ENCODE assay signal across 21 cellular contexts in genomic region chr7:105244594-105244993, GRCh38.
"Had no signal": no experiment of that assay in that cellular context is flagged by ENCODE, and none has a peak within 500 bp of the region (broad histone marks: within the 10 kb centered on the region; RNA-seq: fewer than 3 reads in every experiment).

No MANE protein-coding gene starts in this region.

- H3K36me3 ChIP-seq: gastroesophageal sphincter, neural progenitor cell, pancreas, transverse colon had no signal

- H3K9ac ChIP-seq: neural progenitor cell had no signal

- H3K9me3 ChIP-seq: gastroesophageal sphincter, pancreas, transverse colon had no signal

- ATAC-seq: effector memory CD8-positive, alpha-beta T cell; gastroesophageal sphincter; SK-N-SH treated with all-trans-retinoic acid at 6 μM for 48 hours had no signal

- H2AFZ ChIP-seq: hepatocyte, neural progenitor cell had no signal

- H3K4me2 ChIP-seq: hepatocyte, neural progenitor cell had no signal

- FAIRE-seq: pancreas had no signal

- H3K27ac ChIP-seq: epithelial cell of prostate, hepatocyte, neural progenitor cell, transverse colon had no signal

- DNase-seq: activated CD4-positive, alpha-beta T cell treated with anti-CD3 and anti-CD28 coated beads for 1 hour; activated CD4-positive, alpha-beta T cell treated with anti-CD3 and anti-CD28 coated beads, Interleukin-2, amount 50 U/mL, for 4 hours; activated naive CD4-positive, alpha-beta T cell; activated naive CD8-positive, alpha-beta T cell treated with anti-CD3 and anti-CD28 coated beads, Interleukin-2, amount 10 ng/mL, durations not matched to agents 7 days and 5 days; activated T-cell treated with anti-CD3 and anti-CD28 coated beads for 4 hours; cerebellar nuclear complex; dermis blood vessel endothelial cell; effector memory CD8-positive, alpha-beta T cell; islet precursor cell; naive B cell; pancreas; stimulated activated CD4-positive, alpha-beta T cell treated with anti-CD3 and anti-CD28 coated beads, Interleukin-15, amount 100 ng/mL, for 24 hours; stimulated activated CD4-positive, alpha-beta T cell treated with anti-CD3 and anti-CD28 coated beads, Interleukin-4, amount 100 ng/mL, for 1 hour; stimulated activated naive CD4-positive, alpha-beta T cell; T-helper 1 cell; transverse colon had no signal

- H3K4me3 ChIP-seq: gastroesophageal sphincter, hepatocyte, neural progenitor cell, pancreas, transverse colon had no signal

- H3K27me3 ChIP-seq: gastroesophageal sphincter, hepatocyte, neural progenitor cell, pancreas, transverse colon had no signal
